Comparison of ENCODE assay signal across 19 cellular contexts in the genomic region with DNA sequence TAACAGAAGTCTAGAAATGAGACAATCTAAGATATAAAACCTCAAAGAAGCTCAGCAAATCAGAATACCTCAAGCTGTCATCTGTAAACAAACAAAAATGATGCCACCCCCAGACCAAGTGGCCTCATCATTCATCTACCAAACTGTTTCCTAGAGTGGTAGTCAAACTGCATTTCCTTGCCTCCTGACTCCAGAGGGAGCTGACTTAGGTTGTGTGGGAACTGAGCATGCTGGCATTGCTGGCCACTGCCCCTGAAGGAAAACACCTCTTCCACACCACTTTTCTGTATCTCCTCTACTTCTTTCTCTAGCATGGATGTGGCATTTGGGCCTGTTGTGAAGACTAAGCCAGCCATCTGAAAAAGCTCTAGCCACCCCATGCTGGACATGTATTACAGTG.
"Had no signal": no experiment of that assay in that cellular context is flagged by ENCODE, and none has a peak within 500 bp of the region (broad histone marks: within the 10 kb centered on the region; RNA-seq: fewer than 3 reads in every experiment).

No MANE protein-coding gene starts in this region.

- DNase-seq: activated CD4-positive, alpha-beta memory T cell treated with anti-CD3 and anti-CD28 coated beads, Interleukin-2, amount 10 ng/mL, durations not matched to agents 7 days and 5 days; activated CD4-positive, alpha-beta T cell treated with anti-CD3 and anti-CD28 coated beads for 4 hours; activated effector memory CD4-positive, alpha-beta T cell treated with Interleukin-2 at 50 U/mL for 16 hours; activated naive CD4-positive, alpha-beta T cell treated with anti-CD3 and anti-CD28 coated beads, Interleukin-2, amount 50 U/mL, for 16 hours; activated T-cell treated with anti-CD3 and anti-CD28 coated beads, Interleukin-2, amount 50 U/mL, for 24 hours; adrenal gland; colonic mucosa; foreskin melanocyte; head of caudate nucleus; left colon; naive thymus-derived CD8-positive, alpha-beta T cell; occipital lobe; testis; upper lobe of left lung had no signal

- H3K4me3 ChIP-seq: adrenal gland, cardiac muscle cell, colonic mucosa, prostate gland, testis, upper lobe of left lung had no signal

- H3K27ac Mint-ChIP-seq: activated CD4-positive, alpha-beta memory T cell treated with anti-CD3 and anti-CD28 coated beads, Interleukin-2, amount 10 ng/mL, durations not matched to agents 7 days and 5 days; activated T-cell treated with anti-CD3 and anti-CD28 coated beads, Interleukin-2, amount 50 U/mL, for 24 hours; naive thymus-derived CD8-positive, alpha-beta T cell; stimulated activated naive CD8-positive, alpha-beta T cell treated with anti-CD3 and anti-CD28 coated beads, Interleukin-15, Interleukin-2, amounts not matched to agents 100 ng/mL and 50 ng/mL, for 24 hours; T-helper 1 cell treated with Interleukin-12 subunit alpha and Interleukin-12 subunit beta and Interleukin-4 antibody, amounts not matched to agents 30 μg/mL and 1 μg/mL, for 36 hours had no signal

- H3K4me3 Mint-ChIP-seq: activated CD4-positive, alpha-beta memory T cell treated with anti-CD3 and anti-CD28 coated beads, Interleukin-2, amount 10 ng/mL, durations not matched to agents 7 days and 5 days; activated T-cell treated with anti-CD3 and anti-CD28 coated beads, Interleukin-2, amount 50 U/mL, for 24 hours; naive thymus-derived CD8-positive, alpha-beta T cell; stimulated activated naive CD8-positive, alpha-beta T cell treated with anti-CD3 and anti-CD28 coated beads, Interleukin-15, Interleukin-2, amounts not matched to agents 100 ng/mL and 50 ng/mL, for 24 hours; T-helper 1 cell treated with Interleukin-12 subunit alpha and Interleukin-12 subunit beta and Interleukin-4 antibody, amounts not matched to agents 30 μg/mL and 1 μg/mL, for 36 hours had no signal

- H3K4me1 ChIP-seq: colonic mucosa, prostate gland, testis had no signal

- ATAC-seq: left colon; naive thymus-derived CD8-positive, alpha-beta T cell had no signal

- FAIRE-seq: islet of Langerhans had no signal

- H3K9me3 ChIP-seq: adrenal gland, colonic mucosa, prostate gland, testis, upper lobe of left lung had no signal

- H3K36me3 ChIP-seq: adrenal gland, cardiac muscle cell, colonic mucosa, prostate gland, upper lobe of left lung had no signal

- H3K27me3 Mint-ChIP-seq: activated CD4-positive, alpha-beta memory T cell treated with anti-CD3 and anti-CD28 coated beads, Interleukin-2, amount 10 ng/mL, durations not matched to agents 7 days and 5 days; activated T-cell treated with anti-CD3 and anti-CD28 coated beads, Interleukin-2, amount 50 U/mL, for 24 hours; naive thymus-derived CD8-positive, alpha-beta T cell; stimulated activated naive CD8-positive, alpha-beta T cell treated with anti-CD3 and anti-CD28 coated beads, Interleukin-15, Interleukin-2, amounts not matched to agents 100 ng/mL and 50 ng/mL, for 24 hours had no signal

- H3K27ac ChIP-seq: cardiac muscle cell, colonic mucosa, prostate gland, testis had no signal

- H3K9me3 Mint-ChIP-seq: activated CD4-positive, alpha-beta memory T cell treated with anti-CD3 and anti-CD28 coated beads, Interleukin-2, amount 10 ng/mL, durations not matched to agents 7 days and 5 days; activated T-cell treated with anti-CD3 and anti-CD28 coated beads, Interleukin-2, amount 50 U/mL, for 24 hours; naive thymus-derived CD8-positive, alpha-beta T cell; stimulated activated naive CD8-positive, alpha-beta T cell treated with anti-CD3 and anti-CD28 coated beads, Interleukin-15, Interleukin-2, amounts not matched to agents 100 ng/mL and 50 ng/mL, for 24 hours; T-helper 1 cell treated with Interleukin-12 subunit alpha and Interleukin-12 subunit beta and Interleukin-4 antibody, amounts not matched to agents 30 μg/mL and 1 μg/mL, for 36 hours had no signal

- H3K27me3 ChIP-seq: adrenal gland, cardiac muscle cell, colonic mucosa, testis, upper lobe of left lung had no signal

- H3K4me1 Mint-ChIP-seq: activated CD4-positive, alpha-beta memory T cell treated with anti-CD3 and anti-CD28 coated beads, Interleukin-2, amount 10 ng/mL, durations not matched to agents 7 days and 5 days; naive thymus-derived CD8-positive, alpha-beta T cell had no signal
